16 cellular contexts compared by ENCODE assay signal in the genomic region with DNA sequence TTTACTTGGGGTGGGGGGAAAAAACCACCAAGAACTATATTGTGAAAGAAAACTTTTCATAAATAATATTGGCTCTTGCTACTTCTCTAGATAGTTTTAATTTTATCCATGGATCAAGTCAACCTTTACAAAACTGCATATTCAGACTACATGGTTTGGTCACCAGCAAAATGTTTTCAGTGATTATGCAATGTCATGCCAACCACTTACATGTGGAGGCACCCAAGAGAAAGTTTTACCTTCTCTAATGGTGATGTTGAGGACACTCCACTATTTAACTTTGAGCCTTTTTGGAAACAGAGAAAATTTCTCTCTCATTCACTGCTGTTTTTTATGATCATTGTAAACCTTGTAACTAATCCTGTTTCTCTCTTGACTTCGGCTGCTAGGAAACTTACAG. TPM values are rescaled to one million over a fixed set of nuclear protein-coding genes. Genes with fewer than 3 reads are reported as not detected.
DNase-seq lines count a peak whose midpoint lies in the region; ATAC-seq, FAIRE-seq and TF ChIP-seq lines count a peak whose summit lies in the region.
"Had no signal": no experiment of that assay in that cellular context is flagged by ENCODE, and none has a peak within 500 bp of the region (broad histone marks: within the 10 kb centered on the region; RNA-seq: fewer than 3 reads in every experiment).

No MANE protein-coding gene starts in this region.

- H3K36me3 ChIP-seq in endodermal cell (ENCODE audit: control insufficient read depth, insufficient read depth, low read length) (no peaks in the 10 kb centered on the region), mesendoderm (ENCODE audit: control insufficient read depth, insufficient read depth, low read length) (no peaks in the 10 kb centered on the region)
- H3K36me3 ChIP-seq: BLaER1 had no signal

- no peaks in the 10 kb centered on the region for H3K79me2 ChIP-seq in mesendoderm (ENCODE audit: control insufficient read depth, insufficient read depth, low read length)

- no peak overlapping the region for H3K27ac ChIP-seq in endodermal cell (ENCODE audit: low read depth, low read length)
- no peak overlapping the region for H3K27ac ChIP-seq in mesendoderm (ENCODE audit: low read depth, low read length)
- H3K27ac ChIP-seq: BLaER1, GM23248 had no signal

- no peak overlapping the region for H3K4me2 ChIP-seq in mesendoderm (ENCODE audit: low read length)
- H3K4me2 ChIP-seq: BLaER1 had no signal

- no peak overlapping the region for H4K5ac ChIP-seq in mesendoderm (ENCODE audit: low read length)

- no peak overlapping the region for H3K27ac Mint-ChIP-seq in endodermal cell
- no peak overlapping the region for H3K27ac Mint-ChIP-seq in stimulated activated naive B cell treated with anti-CD40 and anti-IgM and Interleukin-4, amounts not matched to agents 10 μg/mL and 1 μg/mL and 100 μg/mL, for 72 hours
- H3K27ac Mint-ChIP-seq: CD8-positive, alpha-beta memory T cell had no signal

- H3K56ac ChIP-seq in mesendoderm (ENCODE audit: low read length) = no peak overlapping the region

- H3K27me3 ChIP-seq in endodermal cell (ENCODE audit: control insufficient read depth, insufficient read depth, low read length, poor library complexity, severe bottlenecking) = no peaks in the 10 kb centered on the region
- H3K27me3 ChIP-seq in mesendoderm (ENCODE audit: insufficient read depth, low read length, poor library complexity) = no peaks in the 10 kb centered on the region
- H3K27me3 ChIP-seq: BLaER1 had no signal

- peak; percentile 52 for TF ChIP-seq CTCF in endodermal cell (conservative IDR thresholded peaks at IDR 0.05)

- no peak overlapping the region for H3K4me3 ChIP-seq in endodermal cell (ENCODE audit: low read length)
- no peak overlapping the region for H3K4me3 ChIP-seq in mesendoderm (ENCODE audit: low read length)
- H3K4me3 ChIP-seq: BLaER1, GM23248 had no signal

- H3K4ac ChIP-seq in mesendoderm (ENCODE audit: low read depth, low read length) = no peak overlapping the region

- no peaks in the 10 kb centered on the region for H3K4me1 ChIP-seq in endodermal cell (ENCODE audit: control insufficient read depth, insufficient read depth, low read length)
- no peaks in the 10 kb centered on the region for H3K4me1 ChIP-seq in mesendoderm (ENCODE audit: control insufficient read depth, low read depth, low read length)
- H3K4me1 ChIP-seq: BLaER1, Caco-2 had no signal

- no peak overlapping the region for H3K23ac ChIP-seq in mesendoderm (ENCODE audit: low read length)

- no peaks in the 10 kb centered on the region for H3K36me3 Mint-ChIP-seq in endodermal cell (ENCODE audit: low read depth)
- H3K36me3 Mint-ChIP-seq in stimulated activated naive B cell treated with anti-CD40 and anti-IgM and Interleukin-4, amounts not matched to agents 10 μg/mL and 1 μg/mL and 100 μg/mL, for 72 hours = no peaks in the 10 kb centered on the region
- H3K36me3 Mint-ChIP-seq: CD8-positive, alpha-beta memory T cell had no signal

- TF ChIP-seq POLR2A in H54 (IDR thresholded peaks at IDR 0.05; ENCODE audit: low read depth, low read length) = no peak

- peak; percentile 50 for FAIRE-seq in H54 (lab: Jason Lieb, UNC)

- DNase-seq in H54 (ENCODE audit: insufficient read length, low spot score) = no peak
- no peak for DNase-seq in endodermal cell
- DNase-seq in mesendoderm = peak; percentile 9
- no peak for DNase-seq in AML-193 (lab: John Stamatoyannopoulos, UW)
- no peak for DNase-seq in stimulated activated naive B cell treated with anti-CD40 and anti-IgM and Interleukin-4, amounts not matched to agents 10 μg/mL and 1 μg/mL and 100 μg/mL, for 72 hours
- DNase-seq: Caco-2; CD8-positive, alpha-beta memory T cell; GM23248; H9; KBM-7 had no signal

- H3K9ac ChIP-seq in endodermal cell (ENCODE audit: extremely low read depth, low read length, poor library complexity, severe bottlenecking) = no peak overlapping the region
- H3K9ac ChIP-seq in mesendoderm (ENCODE audit: low read length) = no peak overlapping the region
- H3K9ac ChIP-seq: BLaER1, GM23248 had no signal

- peaks cover 3% of the 10 kb centered on the region for H3K9me3 Mint-ChIP-seq in endodermal cell
- peaks cover 0 to 1% of the 10 kb centered on the region in 2 donors for H3K9me3 Mint-ChIP-seq in stimulated activated naive B cell treated with anti-CD40 and anti-IgM and Interleukin-4, amounts not matched to agents 10 μg/mL and 1 μg/mL and 100 μg/mL, for 72 hours
- H3K9me3 Mint-ChIP-seq: H9 had no signal

- WGBS in endodermal cell (ENCODE audit: insufficient coverage in 1 of 2, insufficient read length in 1 of 2), 2 experiments = 100% methylated on average over 1 of the region's 1 CpG
- WGBS in mesendoderm (ENCODE audit: extremely low coverage, insufficient coverage, low lambda C conversion rate) = no CpG with 5 or more reads among the region's 1 CpG

- H3K4me1 Mint-ChIP-seq in endodermal cell = peaks cover 5% of the 10 kb centered on the region
- no peaks in the 10 kb centered on the region for H3K4me1 Mint-ChIP-seq in stimulated activated naive B cell treated with anti-CD40 and anti-IgM and Interleukin-4, amounts not matched to agents 10 μg/mL and 1 μg/mL and 100 μg/mL, for 72 hours
- H3K4me1 Mint-ChIP-seq: CD8-positive, alpha-beta memory T cell had no signal

- TF ChIP-seq EP300 in Ishikawa (IDR thresholded peaks at IDR 0.05; ENCODE audit: borderline replicate concordance) = no peak

- no peak overlapping the region for H2BK5ac ChIP-seq in mesendoderm (ENCODE audit: low read length)

- H3K4me3 Mint-ChIP-seq in endodermal cell = no peak overlapping the region
- no peak overlapping the region for H3K4me3 Mint-ChIP-seq in stimulated activated naive B cell treated with anti-CD40 and anti-IgM and Interleukin-4, amounts not matched to agents 10 μg/mL and 1 μg/mL and 100 μg/mL, for 72 hours
- H3K4me3 Mint-ChIP-seq: CD8-positive, alpha-beta memory T cell; H9 had no signal

- no peak overlapping the region for H2BK15ac ChIP-seq in mesendoderm (replicated peaks; ENCODE audit: low read depth)

- H3K27me3 Mint-ChIP-seq in endodermal cell (ENCODE audit: insufficient read depth) = no peaks in the 10 kb centered on the region
- no peaks in the 10 kb centered on the region for H3K27me3 Mint-ChIP-seq in stimulated activated naive B cell treated with anti-CD40 and anti-IgM and Interleukin-4, amounts not matched to agents 10 μg/mL and 1 μg/mL and 100 μg/mL, for 72 hours
- H3K27me3 Mint-ChIP-seq: CD8-positive, alpha-beta memory T cell had no signal

- H4K8ac ChIP-seq in mesendoderm (ENCODE audit: low read depth, low read length) = no peak overlapping the region

- ATAC-seq in HG03565 (IDR thresholded peaks at IDR 0.05; ENCODE audit: unreplicated experiment) = no peak
- no peak for ATAC-seq in stimulated activated naive B cell treated with anti-CD40 and anti-IgM and Interleukin-4, amounts not matched to agents 10 μg/mL and 1 μg/mL and 100 μg/mL, for 72 hours (replicated peaks)

- no peaks in the 10 kb centered on the region for H3K79me1 ChIP-seq in mesendoderm (ENCODE audit: low read length)

- no peak overlapping the region for H2AK5ac ChIP-seq in mesendoderm (ENCODE audit: low read length)

- no peak overlapping the region for H2BK120ac ChIP-seq in mesendoderm (ENCODE audit: low read depth, low read length)

- no peak for TF ChIP-seq RAD21 in Ishikawa (IDR thresholded peaks at IDR 0.05; ENCODE audit: low read depth)

- H3K18ac ChIP-seq in mesendoderm (ENCODE audit: low read length) = no peak overlapping the region

- H3K9me3 ChIP-seq in endodermal cell (ENCODE audit: control insufficient read depth, low read length) = no peaks in the 10 kb centered on the region
- H3K9me3 ChIP-seq: BLaER1, Caco-2 had no signal

TF ChIP-seq in Ishikawa, 13 proteins besides CTCF, POLR2A, EP300 and RAD21:
- peak; percentile 21; the same call in 1 of the 2 replicates for TF ChIP-seq CEBPB (IDR thresholded peaks at IDR 0.05)
- no peak for TF ChIP-seq TAF1 (IDR thresholded peaks at IDR 0.05; ENCODE audit: low read depth)

RNA-seq across cellular contexts. Expression of a gene that starts 21.6 kb away (rescaled TPM):
- not detected for total RNA-seq in endodermal cell
- not detected for polyA plus RNA-seq in endodermal cell (2013, experiment 1 of 2)
- polyA plus RNA-seq in endodermal cell (2013, experiment 2 of 2) = not detected
- polyA plus RNA-seq in mesendoderm (2013, experiment 1 of 2) = not detected
- polyA plus RNA-seq in mesendoderm (2013, experiment 2 of 2) = not detected
- total RNA-seq: A673; Caco-2; CD8-positive, alpha-beta memory T cell; Daoy; GM23248; H9; HT1080 had no signal
- polyA plus RNA-seq: CD8-positive, alpha-beta memory T cell; GM23248 had no signal

RNA-seq across cellular contexts. Expression of a gene that starts 21.7 kb away (rescaled TPM):
- not detected for total RNA-seq in endodermal cell
- not detected for polyA plus RNA-seq in endodermal cell (2013, experiment 1 of 2)
- polyA plus RNA-seq in endodermal cell (2013, experiment 2 of 2) = not detected
- polyA plus RNA-seq in mesendoderm (2013, experiment 1 of 2) = not detected
- polyA plus RNA-seq in mesendoderm (2013, experiment 2 of 2) = not detected
- total RNA-seq: A673; Caco-2; CD8-positive, alpha-beta memory T cell; Daoy; GM23248; H9; HT1080 had no signal
- polyA plus RNA-seq: CD8-positive, alpha-beta memory T cell; GM23248 had no signal
